ENCODE assay signal across 24 cellular contexts in genomic region chr4:3329887-3330286, GRCh38.
"Had no signal": no experiment of that assay in that cellular context is flagged by ENCODE, and none has a peak within 500 bp of the region (broad histone marks: within the 10 kb centered on the region; RNA-seq: fewer than 3 reads in every experiment).

No MANE protein-coding gene starts in this region.

- H3K27me3 Mint-ChIP-seq: naive B cell; stimulated activated naive CD8-positive, alpha-beta T cell treated with anti-CD3 and anti-CD28 coated beads, Interleukin-15, amount 100 ng/mL, for 72 hours had no signal

- H3K9ac ChIP-seq: parathyroid adenoma had no signal

- H2AFZ ChIP-seq: parathyroid adenoma had no signal

- H3K36me3 Mint-ChIP-seq: naive B cell had no signal

- H3K4me1 ChIP-seq: parathyroid adenoma, prostate gland, testis had no signal

- H3K79me2 ChIP-seq: parathyroid adenoma had no signal

- FAIRE-seq: endometrium, frontal cortex had no signal

- H3K36me3 ChIP-seq: heart right ventricle, left ventricle myocardium inferior, prostate gland, tibial nerve, upper lobe of right lung had no signal

- H3K9me3 Mint-ChIP-seq: stimulated activated naive CD8-positive, alpha-beta T cell treated with anti-CD3 and anti-CD28 coated beads, Interleukin-15, amount 100 ng/mL, for 72 hours had no signal

- H3K4me1 Mint-ChIP-seq: naive B cell; stimulated activated naive CD8-positive, alpha-beta T cell treated with anti-CD3 and anti-CD28 coated beads, Interleukin-15, amount 100 ng/mL, for 72 hours had no signal

- H3K27me3 ChIP-seq: dorsolateral prefrontal cortex, heart right ventricle, testis, tibial nerve, upper lobe of right lung had no signal

- H3K4me3 Mint-ChIP-seq: naive B cell; nephron progenitor cell; stimulated activated naive B cell treated with anti-CD40 and anti-IgM and Interleukin-4, amounts not matched to agents 10 μg/mL and 1 μg/mL and 100 μg/mL, for 72 hours; stimulated activated naive CD8-positive, alpha-beta T cell treated with anti-CD3 and anti-CD28 coated beads, Interleukin-15, amount 100 ng/mL, for 72 hours had no signal

- DNase-seq: cortex of kidney; dorsolateral prefrontal cortex; effector CD8-positive, alpha-beta T cell; heart right ventricle; left ventricle myocardium inferior; mesenchymal stem cell; midbrain; naive B cell; nephron progenitor cell; retina; stimulated activated CD4-positive, alpha-beta T cell treated with anti-CD3 and anti-CD28 coated beads, Interleukin-4, amount 100 ng/mL, for 4 hours; stimulated activated naive B cell treated with anti-CD40 and anti-IgM and Interleukin-4, amounts not matched to agents 10 μg/mL and 1 μg/mL and 100 μg/mL, for 72 hours; testis had no signal

- H3K9me3 ChIP-seq: heart right ventricle, left ventricle myocardium inferior, prostate gland, testis, tibial nerve, upper lobe of right lung had no signal

- H3K27ac ChIP-seq: dorsolateral prefrontal cortex, parathyroid adenoma, prostate gland, skin epidermis, testis, tibial nerve, upper lobe of right lung had no signal

- H3K4me3 ChIP-seq: dorsolateral prefrontal cortex, heart right ventricle, left ventricle myocardium inferior, lung, prostate gland, skin epidermis, testis, tibial nerve, upper lobe of right lung had no signal

- H3K27ac Mint-ChIP-seq: stimulated activated naive B cell treated with anti-CD40 and anti-IgM and Interleukin-4, amounts not matched to agents 10 μg/mL and 1 μg/mL and 100 μg/mL, for 72 hours had no signal

- ATAC-seq: esophagus mucosa; sciatic nerve; stimulated activated naive CD8-positive, alpha-beta T cell treated with anti-CD3 and anti-CD28 coated beads, Interleukin-15, amount 100 ng/mL, for 72 hours had no signal
